ENCODE assay signal across 8 cellular contexts in genomic region chr11:75554258-75555022, GRCh38. TPM values are rescaled to one million over a fixed set of nuclear protein-coding genes. Genes with fewer than 3 reads are reported as not detected.
DNase-seq lines count a peak whose midpoint lies in the region; ATAC-seq and TF ChIP-seq lines count a peak whose summit lies in the region.

No MANE protein-coding gene starts in this region.

- 55 to 57% methylated on average over 21 of the region's 21 CpGs for WGBS in lung, 2 donors
- WGBS in transverse colon (ENCODE audit: low coverage in 1 of 2), 2 donors = 44 to 60% methylated on average over 2 to 20 of the region's 21 CpGs

- POLR2A ChIA-PET in PC-3 (lab: Charles Lee; ENCODE audit: unreplicated experiment) = no interaction called here

- no peaks in the 10 kb centered on the region for H3K36me3 ChIP-seq in duodenal mucosa (ENCODE audit: control insufficient read depth in 1 of 2, insufficient read depth in 2 of 2, low read length in 2 of 2)
- no peaks in the 10 kb centered on the region for H3K36me3 ChIP-seq in lung (ENCODE audit: control insufficient read depth in 2 of 2, insufficient read depth in 2 of 2, low read length in 2 of 2)
- no peaks in the 10 kb centered on the region for H3K36me3 ChIP-seq in transverse colon
- no peaks in the 10 kb centered on the region for H3K36me3 ChIP-seq in PC-3 (ENCODE audit: low read depth, low read length)

- no peaks in the 10 kb centered on the region for H3K79me2 ChIP-seq in PC-3 (ENCODE audit: low read length)

- intact Hi-C loops in transverse colon (cut with DNase I; ENCODE audit: low total_unique reads) = no loop called here
- intact Hi-C loops in PC-3 (cut with micrococcal nuclease) = no loop called here

- H3K9me3 ChIP-seq in duodenal mucosa (ENCODE audit: control insufficient read depth in 1 of 2, low read length in 2 of 2) (no peaks in the 10 kb centered on the region), lung (ENCODE audit: control insufficient read depth in 2 of 2, insufficient read depth in 1 of 2, low read length in 1 of 2) (no peaks in the 10 kb centered on the region), transverse colon (no peaks in the 10 kb centered on the region), PC-3 (ENCODE audit: low read length) (no peaks in the 10 kb centered on the region)

- peaks cover 11 to 19% of the 10 kb centered on the region in 2 donors for H3K4me1 ChIP-seq in duodenal mucosa (ENCODE audit: control insufficient read depth in 1 of 2, insufficient read depth in 2 of 2, low read length in 2 of 2)
- H3K4me1 ChIP-seq in lung (ENCODE audit: control insufficient read depth in 2 of 2, insufficient read depth in 2 of 2, low read length in 2 of 2) = peaks cover 5 to 24% of the 10 kb centered on the region in 2 donors
- peaks cover 15 to 39% (median 34%) of the 10 kb centered on the region in 4 donors for H3K4me1 ChIP-seq in transverse colon
- no peaks in the 10 kb centered on the region for H3K4me1 ChIP-seq in PC-3 (ENCODE audit: insufficient read depth, low read length)

- no peak overlapping the region for H2AFZ ChIP-seq in PC-3 (ENCODE audit: low read length)

- H3K9me2 ChIP-seq in PC-3 (replicated peaks; ENCODE audit: low read length) = no peaks in the 10 kb centered on the region

- DNase-seq in AG20443 (ENCODE audit: low spot score) (peak; percentile 96), NCI-H446 (lab: John Stamatoyannopoulos, UW) (peak; percentile 40 to 87), lung (ENCODE audit: low spot score) (peak; percentile 74), transverse colon (peak; percentile 82), cortex of kidney (lab: John Stamatoyannopoulos, UW) (no peak), PC-3 (no peak)

- H4K20me1 ChIP-seq in PC-3 (ENCODE audit: low read length) = no peaks in the 10 kb centered on the region

- no peak overlapping the region for H3K9ac ChIP-seq in duodenal mucosa (ENCODE audit: low read depth in 1 of 2, low read length in 2 of 2)
- no peak overlapping the region for H3K9ac ChIP-seq in PC-3 (ENCODE audit: low read length)

- TF ChIP-seq CTCF in lung (IDR thresholded peaks at IDR 0.05; ENCODE audit: control extremely low read depth, extremely low read depth) (no peak), transverse colon (IDR thresholded peaks at IDR 0.05) (no peak), PC-3 (conservative IDR thresholded peaks at IDR 0.05; ENCODE audit: low read depth, low read length) (no peak)

- CTCF ChIA-PET in PC-3 (lab: Charles Lee) = no interaction called here

- H3F3A ChIP-seq in PC-3 (ENCODE audit: low read length, unreplicated experiment) = no peaks in the 10 kb centered on the region

- no peak overlapping the region for H3K4me2 ChIP-seq in PC-3 (ENCODE audit: low read length)

- H3K27ac ChIP-seq in duodenal mucosa (ENCODE audit: low read depth, low read length) = peak overlapping the region; percentile 64
- H3K27ac ChIP-seq in lung (ENCODE audit: low read depth in 1 of 2, low read length in 1 of 2) = peak overlapping the region; percentile 71 to 86
- H3K27ac ChIP-seq in transverse colon = peak overlapping the region; percentile 75 to 92 (median 88)
- H3K27ac ChIP-seq in PC-3 (ENCODE audit: low read length) = no peak overlapping the region

- ATAC-seq in lung (ENCODE audit: insufficient read depth, low FRiP score) (peak; percentile 67), HG02970 (IDR thresholded peaks at IDR 0.05; ENCODE audit: low FRiP score, unreplicated experiment) (no peak), PC-3 (no peak)

- no TSS peak for BruUV-seq in PC-3 (replicated peaks; lab: Mats Ljungman, UMichigan)

- H3K27me3 ChIP-seq in duodenal mucosa (ENCODE audit: control insufficient read depth in 1 of 2, insufficient read depth in 2 of 2, low read length in 2 of 2) (no peaks in the 10 kb centered on the region), lung (ENCODE audit: control insufficient read depth, insufficient read depth) (no peaks in the 10 kb centered on the region), transverse colon (no peaks in the 10 kb centered on the region), PC-3 (ENCODE audit: low read length) (no peaks in the 10 kb centered on the region)

- H3K4me3 ChIP-seq in duodenal mucosa (ENCODE audit: low read depth in 1 of 2, low read length in 2 of 2) (no peak overlapping the region), lung (no peak overlapping the region), transverse colon (no peak overlapping the region), PC-3 (ENCODE audit: low read length) (no peak overlapping the region)

- in situ Hi-C loops in transverse colon (cut with MboI; ENCODE audit: low pct_ligation_motif_present in 1 of 4, low pct_unique_long_range_greater_than_20kb in 1 of 4, low sequenced_read_pairs in 3 of 4) = no loop called here

- no peak for TF ChIP-seq EP300 in transverse colon (IDR thresholded peaks at IDR 0.05; ENCODE audit: low read depth)

- TF ChIP-seq POLR2A in transverse colon (IDR thresholded peaks at IDR 0.05) = no peak

RNA-seq across cellular contexts. Expression of gene SERPINH1, which starts 7.6 kb away (rescaled TPM):
- 100 to 1,000 TPM; 234 to 585 TPM for total RNA-seq in lung
- polyA plus RNA-seq in lung = 100 to 1,000 TPM; 112 to 340 TPM
- total RNA-seq in transverse colon = 100 to 1,000 TPM in 1 of 4 donors, 10 to 100 TPM in 3; 34.8 to 169 (median 76.0) TPM
- total RNA-seq in PC-3 (2014; rRNA removed) = 117 and 121 TPM in 2 replicates

RNA-seq across cellular contexts. Expression of gene GDPD5, which starts 28.7 kb away (rescaled TPM):
- total RNA-seq in lung (10 to 100 TPM; 15.9 to 24.7 TPM), transverse colon (10 to 100 TPM in 1 of 4 donors, 1 to 10 TPM in 2, not detected in 1; 3.7 to 10.1 (median 7.1) TPM), PC-3 (2014; rRNA removed) (21.4 and 31.1 TPM in 2 replicates)
- polyA plus RNA-seq in lung = 1 to 10 TPM; 6.2 to 8.2 TPM

Comparison
In these comparisons a context has a peak if more than half of its experiments do, and no peak if none do; other contexts are left out.
1. DNase-seq: peak in AG20443 (single experiment), NCI-H446 (2 of 2), lung (single experiment) and transverse colon (single experiment); none in cortex of kidney (single experiment) and PC-3 (single experiment).